In the genomic region with DNA sequence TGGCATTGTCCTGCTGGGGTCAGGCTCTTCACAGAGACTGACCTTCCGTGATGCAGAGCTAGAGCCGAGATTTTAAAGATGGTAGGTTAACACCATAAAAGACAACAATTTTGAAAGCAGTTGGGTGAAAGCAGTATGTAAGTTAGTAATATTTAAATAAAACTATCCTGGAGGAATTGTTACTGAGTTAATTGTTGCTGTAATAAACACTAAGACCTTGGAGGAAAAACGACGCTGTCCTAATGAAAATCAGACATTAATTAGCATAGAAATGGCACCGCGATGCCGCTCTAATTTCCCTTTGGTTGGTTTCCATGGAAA, we compare ENCODE assay signal across 1 cellular context.
TF ChIP-seq lines count a peak whose summit lies in the region.

No MANE protein-coding gene starts in this region.

TF ChIP-seq in H1, 55 proteins besides CTCF, POLR2A, EP300 and RAD21:
- 0 out of 2 replicates have a peak, but pooled peaks have one; percentile 8 for TF ChIP-seq RFX5 (IDR thresholded peaks at IDR 0.05; ENCODE audit: borderline replicate concordance, low read depth, low read length)
- no peak for TF ChIP-seq SIN3A (conservative IDR thresholded peaks at IDR 0.05 in 1 of 2, IDR thresholded peaks at IDR 0.05 in 1 of 2; ENCODE audit: low read depth in 1 of 2, low read length in 2 of 2)
TF ChIP-seq in H1: peak in this region for 1.
